In genomic region chr1:168819668-168820067, GRCh38 we compare ENCODE assay signal across 28 cellular contexts.
"Had no signal": no experiment of that assay in that cellular context is flagged by ENCODE, and none has a peak within 500 bp of the region (broad histone marks: within the 10 kb centered on the region; RNA-seq: fewer than 3 reads in every experiment).

No MANE protein-coding gene starts in this region.

- H3K36me3 Mint-ChIP-seq: mesothelial cell of epicardium; naive B cell; naive thymus-derived CD8-positive, alpha-beta T cell had no signal

- H3K9me3 ChIP-seq: esophagus squamous epithelium, gastrocnemius medialis, left lung, lower lobe of right lung, mucosa of descending colon had no signal

- H3K36me3 ChIP-seq: esophagus squamous epithelium, gastrocnemius medialis, heart right ventricle, left lung, lower lobe of right lung had no signal

- H3K27me3 Mint-ChIP-seq: dendritic cell treated with granulocyte-macrophage colony-stimulating factor and Interleukin-4, amounts not matched to agents 40 ng/mL and 50 ng/mL, for 4 days; effector memory CD8-positive, alpha-beta T cell had no signal

- H3K4me3 Mint-ChIP-seq: dendritic cell treated with granulocyte-macrophage colony-stimulating factor and Interleukin-4, amounts not matched to agents 40 ng/mL and 50 ng/mL, for 4 days; effector memory CD8-positive, alpha-beta T cell; endodermal cell; mesothelial cell of epicardium; naive B cell; naive thymus-derived CD8-positive, alpha-beta T cell had no signal

- H3K9me3 Mint-ChIP-seq: endodermal cell had no signal

- H3K27ac Mint-ChIP-seq: dendritic cell treated with granulocyte-macrophage colony-stimulating factor and Interleukin-4, amounts not matched to agents 40 ng/mL and 50 ng/mL, for 4 days; effector memory CD8-positive, alpha-beta T cell; endodermal cell; mesothelial cell of epicardium; naive B cell; naive thymus-derived CD8-positive, alpha-beta T cell had no signal

- H3K27me3 ChIP-seq: esophagus squamous epithelium, gastrocnemius medialis, heart right ventricle, left lung had no signal

- DNase-seq: cortex of kidney; effector CD8-positive, alpha-beta T cell; effector memory CD8-positive, alpha-beta T cell; endodermal cell; erythroblast; esophagus squamous epithelium; foreskin fibroblast; foreskin melanocyte; gastrocnemius medialis; glutamatergic neuron; head of caudate nucleus; heart right ventricle; hippocampal formation; left cardiac atrium; left ventricle myocardium superior; lower lobe of right lung; mesenchymal stem cell; mucosa of descending colon; naive B cell; naive thymus-derived CD8-positive, alpha-beta T cell had no signal

- FAIRE-seq: endometrium, islet of Langerhans, keratinocyte had no signal

- H3K4me1 ChIP-seq: esophagus squamous epithelium, gastrocnemius medialis, left lung, lower lobe of right lung had no signal

- H3K27ac ChIP-seq: epithelial cell of prostate, esophagus squamous epithelium, gastrocnemius medialis, heart right ventricle, left lung, lower lobe of right lung had no signal

- ATAC-seq: effector memory CD8-positive, alpha-beta T cell; esophagus mucosa; gastrocnemius medialis; heart right ventricle; left cardiac atrium; left lung; left ventricle myocardium superior; lower lobe of right lung; mucosa of descending colon; naive thymus-derived CD8-positive, alpha-beta T cell had no signal

- H3K4me3 ChIP-seq: esophagus squamous epithelium, gastrocnemius medialis, heart right ventricle, left lung, lower lobe of right lung, mucosa of descending colon had no signal

- H3K4me1 Mint-ChIP-seq: naive B cell had no signal
